ENCODE assay signal across 16 cellular contexts in genomic region chr2:97957432-97958183, GRCh38. TPM values are rescaled to one million over a fixed set of nuclear protein-coding genes. Genes with fewer than 3 reads are reported as not detected.
DNase-seq lines count a peak whose midpoint lies in the region; ATAC-seq and TF ChIP-seq lines count a peak whose summit lies in the region.
"Had no signal": no experiment of that assay in that cellular context is flagged by ENCODE, and none has a peak within 500 bp of the region (broad histone marks: within the 10 kb centered on the region; RNA-seq: fewer than 3 reads in every experiment).

No MANE protein-coding gene starts in this region.

- no peak for TF ChIP-seq POLR2A in erythroblast (IDR thresholded peaks at IDR 0.05; ENCODE audit: low read length)

- no peaks in the 10 kb centered on the region for H3K36me3 ChIP-seq in OCI-LY1 (ENCODE audit: insufficient read depth, low read length)
- no peaks in the 10 kb centered on the region for H3K36me3 ChIP-seq in upper lobe of right lung
- H3K36me3 ChIP-seq in brain microvascular endothelial cell (replicated peaks) = no peaks in the 10 kb centered on the region

- no peak for DNase-seq in activated T-cell treated with anti-CD3 and anti-CD28 coated beads, Interleukin-2, amount 50 U/mL, for 72 hours
- DNase-seq in activated T-cell treated with anti-CD3 and anti-CD28 coated beads, Interleukin-2, amount 50 U/mL, for 4 hours = no peak
- DNase-seq in iris pigment epithelial cell (ENCODE audit: low read depth) = peak; percentile 14
- no peak for DNase-seq in upper lobe of right lung
- no peak for DNase-seq in brain microvascular endothelial cell
- no peak for DNase-seq in erythroblast (lab: John Stamatoyannopoulos, UW)
- no peak for DNase-seq in midbrain (lab: John Stamatoyannopoulos, UW)
- DNase-seq: activated CD4-positive, alpha-beta memory T cell treated with anti-CD3 and anti-CD28 coated beads for 36 hours; activated gamma-delta T cell; NCI-H1105 treated with DMSO at 0.1 percent for 48 hours; NCI-H446 treated with DMSO at 0.1 percent for 48 hours; nucleus accumbens; testis had no signal

- H3K27me3 ChIP-seq in OCI-LY1 (ENCODE audit: insufficient read depth, low read length) = no peaks in the 10 kb centered on the region
- H3K27me3 ChIP-seq in upper lobe of right lung = no peaks in the 10 kb centered on the region
- H3K27me3 ChIP-seq in brain microvascular endothelial cell (replicated peaks) = no peaks in the 10 kb centered on the region
- H3K27me3 ChIP-seq: hepatocyte, testis had no signal

- intact Hi-C loops in upper lobe of right lung (cut with DNase I) = no loop called here

- peak overlapping the region; percentile 7; the same call in 1 of the 2 replicates for H3K4me2 ChIP-seq in OCI-LY1 (ENCODE audit: low read length)
- H3K4me2 ChIP-seq: A549, hepatocyte had no signal

- H3K9me3 ChIP-seq in OCI-LY1 (ENCODE audit: low read length) = peaks cover 8% of the 10 kb centered on the region; the same call in 1 of the 2 replicates
- H3K9me3 ChIP-seq in upper lobe of right lung = no peaks in the 10 kb centered on the region
- H3K9me3 ChIP-seq: A549, testis had no signal

- H3K4me1 Mint-ChIP-seq in activated T-cell treated with anti-CD3 and anti-CD28 coated beads, Interleukin-2, amount 50 U/mL, for 72 hours (ENCODE audit: low read depth) = peaks cover 76% of the 10 kb centered on the region
- H3K4me1 Mint-ChIP-seq in activated T-cell treated with anti-CD3 and anti-CD28 coated beads, Interleukin-2, amount 50 U/mL, for 4 hours (ENCODE audit: low read depth) = peaks cover 69% of the 10 kb centered on the region

- no peaks in the 10 kb centered on the region for H3K9me2 ChIP-seq in OCI-LY1 (ENCODE audit: low read depth, low read length)

- H3K4me3 ChIP-seq in OCI-LY1 (ENCODE audit: low read depth, low read length, poor library complexity, severe bottlenecking) (no peak overlapping the region), upper lobe of right lung (no peak overlapping the region), brain microvascular endothelial cell (ENCODE audit: low read depth, low read length) (no peak overlapping the region)
- H3K4me3 ChIP-seq: A549, hepatocyte, testis had no signal

- H3K4me3 Mint-ChIP-seq in activated T-cell treated with anti-CD3 and anti-CD28 coated beads, Interleukin-2, amount 50 U/mL, for 72 hours = peak overlapping the region; percentile 6 to 27
- H3K4me3 Mint-ChIP-seq in activated T-cell treated with anti-CD3 and anti-CD28 coated beads, Interleukin-2, amount 50 U/mL, for 4 hours = no peak overlapping the region
- H3K4me3 Mint-ChIP-seq: activated CD4-positive, alpha-beta memory T cell treated with anti-CD3 and anti-CD28 coated beads for 36 hours had no signal

- ATAC-seq in activated T-cell treated with anti-CD3 and anti-CD28 coated beads, Interleukin-2, amount 50 U/mL, for 72 hours (replicated peaks in 1 of 2) = no peak
- ATAC-seq in activated T-cell treated with anti-CD3 and anti-CD28 coated beads, Interleukin-2, amount 50 U/mL, for 4 hours = no peak
- ATAC-seq in upper lobe of right lung = peak; percentile 82
- ATAC-seq: A549 had no signal

- H3K27ac ChIP-seq in OCI-LY1 (ENCODE audit: low read depth, low read length, poor library complexity, severe bottlenecking) (peak overlapping the region; percentile 45), upper lobe of right lung (no peak overlapping the region), brain microvascular endothelial cell (no peak overlapping the region)
- H3K27ac ChIP-seq: A549, hepatocyte, testis had no signal

- in situ Hi-C loops in brain microvascular endothelial cell (cut with HindIII; ENCODE audit: low pct_ligation_motif_present, low sequenced_read_pairs) = no loop called here

- H3K9ac ChIP-seq in OCI-LY1 (ENCODE audit: low read length) = no peak overlapping the region

- H3K36me3 Mint-ChIP-seq in activated T-cell treated with anti-CD3 and anti-CD28 coated beads, Interleukin-2, amount 50 U/mL, for 72 hours (ENCODE audit: insufficient read depth in 2 of 2) = no peaks in the 10 kb centered on the region
- H3K36me3 Mint-ChIP-seq in activated T-cell treated with anti-CD3 and anti-CD28 coated beads, Interleukin-2, amount 50 U/mL, for 4 hours (ENCODE audit: insufficient read depth) = no peaks in the 10 kb centered on the region
- H3K36me3 Mint-ChIP-seq: activated CD4-positive, alpha-beta memory T cell treated with anti-CD3 and anti-CD28 coated beads for 36 hours had no signal

- no peaks in the 10 kb centered on the region for H3K27me3 Mint-ChIP-seq in activated T-cell treated with anti-CD3 and anti-CD28 coated beads, Interleukin-2, amount 50 U/mL, for 72 hours (ENCODE audit: low read depth)
- no peaks in the 10 kb centered on the region for H3K27me3 Mint-ChIP-seq in activated T-cell treated with anti-CD3 and anti-CD28 coated beads, Interleukin-2, amount 50 U/mL, for 4 hours (ENCODE audit: low read depth)
- H3K27me3 Mint-ChIP-seq: activated CD4-positive, alpha-beta memory T cell treated with anti-CD3 and anti-CD28 coated beads for 36 hours had no signal

- peaks cover 2% of the 10 kb centered on the region; the same call in 1 of the 2 replicates for H4K20me1 ChIP-seq in OCI-LY1 (ENCODE audit: insufficient read depth, low read length)

- H3F3A ChIP-seq in OCI-LY1 (ENCODE audit: insufficient read depth, low read length) = peaks cover 5% of the 10 kb centered on the region; the same call in 1 of the 2 replicates

- H3K4me1 ChIP-seq in OCI-LY1 (ENCODE audit: insufficient read depth, low read length, severe bottlenecking) (peaks cover 50% of the 10 kb centered on the region), upper lobe of right lung (peaks cover 13% of the 10 kb centered on the region)
- H3K4me1 ChIP-seq: A549, testis had no signal

- peaks cover 47% of the 10 kb centered on the region for H3K79me2 ChIP-seq in OCI-LY1 (ENCODE audit: insufficient read depth, low read length)

- no peaks in the 10 kb centered on the region for H3K9me3 Mint-ChIP-seq in activated T-cell treated with anti-CD3 and anti-CD28 coated beads, Interleukin-2, amount 50 U/mL, for 72 hours
- no peaks in the 10 kb centered on the region for H3K9me3 Mint-ChIP-seq in activated T-cell treated with anti-CD3 and anti-CD28 coated beads, Interleukin-2, amount 50 U/mL, for 4 hours
- H3K9me3 Mint-ChIP-seq: activated CD4-positive, alpha-beta memory T cell treated with anti-CD3 and anti-CD28 coated beads for 36 hours had no signal

- no peak for TF ChIP-seq CTCF in OCI-LY1 (IDR thresholded peaks at IDR 0.05; ENCODE audit: low read length)
- no peak for TF ChIP-seq CTCF in upper lobe of right lung (IDR thresholded peaks at IDR 0.05)
- TF ChIP-seq CTCF in brain microvascular endothelial cell (IDR thresholded peaks at IDR 0.05; ENCODE audit: low read depth, low read length, missing control alignments) = no peak

- no peak overlapping the region for H2AFZ ChIP-seq in OCI-LY1 (ENCODE audit: low read length)
- H2AFZ ChIP-seq: hepatocyte had no signal

- no peak overlapping the region for H3K27ac Mint-ChIP-seq in activated T-cell treated with anti-CD3 and anti-CD28 coated beads, Interleukin-2, amount 50 U/mL, for 72 hours
- H3K27ac Mint-ChIP-seq: activated CD4-positive, alpha-beta memory T cell treated with anti-CD3 and anti-CD28 coated beads for 36 hours had no signal

RNA-seq across cellular contexts. Expression of gene TMEM131, which starts 38.1 kb away (rescaled TPM):
- 10 to 100 TPM; 40.3 to 40.5 TPM for total RNA-seq in activated T-cell treated with anti-CD3 and anti-CD28 coated beads, Interleukin-2, amount 50 U/mL, for 72 hours
- 10 to 100 TPM; 23.9 to 31.6 (median 28.3) TPM for total RNA-seq in activated T-cell treated with anti-CD3 and anti-CD28 coated beads, Interleukin-2, amount 50 U/mL, for 4 hours
- total RNA-seq in upper lobe of right lung = 43.3 TPM
